Comparison of ENCODE assay signal across 16 cellular contexts in genomic region chr11:117513666-117514065, GRCh38.
DNase-seq lines count a peak whose midpoint lies in the region; ATAC-seq and TF ChIP-seq lines count a peak whose summit lies in the region.
"Had no signal": no experiment of that assay in that cellular context is flagged by ENCODE, and none has a peak within 500 bp of the region (broad histone marks: within the 10 kb centered on the region; RNA-seq: fewer than 3 reads in every experiment).

No MANE protein-coding gene starts in this region.

- TF ChIP-seq CTCF in heart left ventricle (IDR thresholded peaks at IDR 0.05), result no peak

- DNase-seq in Right ventricle myocardium inferior (ENCODE audit: missing footprints) (peak; percentile 43), heart left ventricle (no peak), globus pallidus (ENCODE audit: low spot score) (peak; percentile 50), pons (ENCODE audit: low spot score) (peak; percentile 65), T-helper 2 cell (no peak)
- DNase-seq in activated CD4-positive, alpha-beta T cell treated with anti-CD3 and anti-CD28 coated beads, Interleukin-2, amount 50 U/mL, for 48 hours, result no peak
- DNase-seq: 8988T; AML-193; CD4-positive, alpha-beta memory T cell; DMS153; DMS79 treated with DMSO at 0.1 percent for 48 hours; EL had no signal

- no peak for ATAC-seq in Right ventricle myocardium inferior
- no peak for ATAC-seq in heart left ventricle
- ATAC-seq in GM18511 (IDR thresholded peaks at IDR 0.05; ENCODE audit: unreplicated experiment), result no peak

- WGBS in heart left ventricle, 4 donors, result 58 to 71% (median 68%) methylated on average over 5 of the region's 5 CpGs

- peaks cover 0 to 4% (median 0%) of the 10 kb centered on the region in 9 donors for H3K36me3 ChIP-seq in heart left ventricle
- H3K36me3 ChIP-seq: HAP-1 had no signal

- H3K4me1 ChIP-seq in heart left ventricle, result peaks cover 0 to 12% (median 0%) of the 10 kb centered on the region in 12 donors
- H3K4me1 ChIP-seq: HAP-1 had no signal

- H3K27me3 ChIP-seq in heart left ventricle, result no peaks in the 10 kb centered on the region

- no peak overlapping the region for H3K4me3 ChIP-seq in heart left ventricle
- H3K4me3 ChIP-seq: GM23338, HAP-1 had no signal

- no peak for TF ChIP-seq POLR2A in heart left ventricle (IDR thresholded peaks at IDR 0.05)

- intact Hi-C loops in Right ventricle myocardium inferior (cut with DNase I) (no loop called here), heart left ventricle (cut with DNase I) (no loop called here)

- no peaks in the 10 kb centered on the region for H3K9me3 ChIP-seq in heart left ventricle
- H3K9me3 ChIP-seq: HAP-1 had no signal

- no peak overlapping the region for H3K27ac ChIP-seq in heart left ventricle
- H3K27ac ChIP-seq: C4-2B had no signal

Comparison
In these comparisons a context has a peak if more than half of its experiments do, and no peak if none do; other contexts are left out.
1. DNase-seq: peak in Right ventricle myocardium inferior (single experiment), globus pallidus (single experiment) and pons (single experiment); none in heart left ventricle (0 of 5), activated CD4-positive, alpha-beta T cell treated with anti-CD3 and anti-CD28 coated beads, Interleukin-2, amount 50 U/mL, for 48 hours (0 of 2) and T-helper 2 cell (0 of 5).